Comparison of ENCODE assay signal across 15 cellular contexts in the genomic region with DNA sequence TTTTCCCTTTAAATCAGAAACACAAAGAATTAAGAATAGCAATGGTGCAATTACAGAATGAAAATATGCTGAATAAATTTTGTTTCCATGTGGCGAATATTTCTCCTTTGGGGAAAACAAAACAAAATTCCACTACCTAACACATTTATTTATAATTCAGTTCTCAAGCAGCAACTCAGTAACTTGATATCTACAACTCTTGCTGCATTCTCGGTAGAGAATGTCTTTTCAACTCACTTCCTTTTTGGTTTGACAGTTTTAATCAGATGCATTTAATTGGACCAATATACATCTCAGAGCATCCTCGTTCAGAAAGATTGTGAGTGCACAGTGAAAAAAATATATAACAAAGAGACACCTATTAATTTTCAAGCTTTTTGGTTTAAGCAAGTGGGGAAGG.
"Had no signal": no experiment of that assay in that cellular context is flagged by ENCODE, and none has a peak within 500 bp of the region (broad histone marks: within the 10 kb centered on the region; RNA-seq: fewer than 3 reads in every experiment).

No MANE protein-coding gene starts in this region.

- H3K4me3 ChIP-seq: esophagus muscularis mucosa, ovary, skin epidermis, stomach had no signal

- DNase-seq: activated CD4-positive, alpha-beta T cell treated with anti-CD3 and anti-CD28 coated beads for 1 hour; activated CD4-positive, alpha-beta T cell treated with anti-CD3 and anti-CD28 coated beads, Interleukin-2, amount 50 U/mL, for 48 hours; activated CD8-positive, alpha-beta memory T cell treated with anti-CD3 and anti-CD28 coated beads, Interleukin-2, amount 10 ng/mL, durations not matched to agents 7 days and 5 days; activated effector memory CD4-positive, alpha-beta T cell treated with anti-CD3 and anti-CD28 coated beads, Interleukin-2, amount 50 U/mL, for 16 hours; activated T-cell treated with anti-CD3 and anti-CD28 coated beads, Interleukin-2, amount 50 U/mL, for 4 hours; foreskin melanocyte; heart left ventricle; kidney; left ventricle myocardium superior; ovary; retina; stomach had no signal

- H3K27ac ChIP-seq: esophagus muscularis mucosa, ovary, skin epidermis, stomach had no signal

- H3K36me3 ChIP-seq: ovary had no signal

- H3K27me3 ChIP-seq: esophagus muscularis mucosa, heart left ventricle, ovary, stomach had no signal

- H3K9me3 ChIP-seq: esophagus muscularis mucosa, heart left ventricle, ovary, stomach had no signal

- ATAC-seq: activated CD8-positive, alpha-beta memory T cell treated with anti-CD3 and anti-CD28 coated beads, Interleukin-2, amount 10 ng/mL, durations not matched to agents 7 days and 5 days; activated T-cell treated with anti-CD3 and anti-CD28 coated beads, Interleukin-2, amount 50 U/mL, for 4 hours had no signal

- FAIRE-seq: kidney, urothelium cell line had no signal
